ENCODE assay signal across 11 cellular contexts in genomic region chr10:98344589-98345038, GRCh38.
DNase-seq lines count a peak whose midpoint lies in the region; ATAC-seq and TF ChIP-seq lines count a peak whose summit lies in the region.
"Had no signal": no experiment of that assay in that cellular context is flagged by ENCODE, and none has a peak within 500 bp of the region (broad histone marks: within the 10 kb centered on the region; RNA-seq: fewer than 3 reads in every experiment).

No MANE protein-coding gene starts in this region.

- H3K27me3 ChIP-seq in osteoblast (ENCODE audit: insufficient read depth, low read length): no peaks in the 10 kb centered on the region

- H3K4me3 ChIP-seq in fibroblast of mammary gland (ENCODE audit: control insufficient read depth, low read depth, low read length) (no peak overlapping the region), osteoblast (ENCODE audit: insufficient read depth, low read length) (no peak overlapping the region)

- DNase-seq in AG20443 (ENCODE audit: low spot score): peak; percentile 77
- peak; percentile 18 for DNase-seq in NCI-H226
- DNase-seq in fibroblast of mammary gland (ENCODE audit: low read depth): peak; percentile 98
- no peak for DNase-seq in osteoblast (ENCODE audit: insufficient read length, low spot score, missing footprints)
- DNase-seq in activated CD4-positive, alpha-beta T cell treated with anti-CD3 and anti-CD28 coated beads, Interleukin-2, amount 50 U/mL, for 4 hours: no peak
- DNase-seq: activated CD8-positive, alpha-beta T cell treated with anti-CD3 and anti-CD28 coated beads, Interleukin-2, amount 10 ng/mL, durations not matched to agents 7 days and 5 days; CD4-positive, alpha-beta T cell; naive thymus-derived CD8-positive, alpha-beta T cell had no signal

- peak overlapping the region; percentile 47 for H3K4me2 ChIP-seq in osteoblast (ENCODE audit: insufficient read depth, low read length)

- H3K9me3 ChIP-seq in osteoblast (ENCODE audit: low read depth, low read length): peaks cover 4% of the 10 kb centered on the region

- no peak for TF ChIP-seq CTCF in fibroblast of mammary gland (conservative IDR thresholded peaks at IDR 0.05; ENCODE audit: control insufficient read depth, insufficient read depth, low read depth, low read length)
- no peak for TF ChIP-seq CTCF in osteoblast (IDR thresholded peaks at IDR 0.05; ENCODE audit: extremely low read depth, low read depth, low read length)

- peaks cover 42% of the 10 kb centered on the region for H3K4me1 ChIP-seq in osteoblast (ENCODE audit: insufficient read depth, low read length)

- H3K79me2 ChIP-seq in osteoblast (ENCODE audit: insufficient read depth, low read length): no peaks in the 10 kb centered on the region

- ATAC-seq in GM19035 (IDR thresholded peaks at IDR 0.05; ENCODE audit: unreplicated experiment) (no peak), HG02884 (IDR thresholded peaks at IDR 0.05; ENCODE audit: unreplicated experiment) (no peak)
- no peak for ATAC-seq in activated CD4-positive, CD25-positive, alpha-beta regulatory T cell treated with anti-CD3 and anti-CD28 coated beads, Interleukin-2, amount 50 U/mL, for 24 hours
- ATAC-seq: activated CD8-positive, alpha-beta T cell treated with anti-CD3 and anti-CD28 coated beads, Interleukin-2, amount 10 ng/mL, durations not matched to agents 7 days and 5 days; naive thymus-derived CD8-positive, alpha-beta T cell had no signal

- H2AFZ ChIP-seq in osteoblast (ENCODE audit: low read length): no peak overlapping the region

- peak overlapping the region; percentile 47 for H3K27ac ChIP-seq in osteoblast (ENCODE audit: low read depth, low read length)

- no peaks in the 10 kb centered on the region for H4K20me1 ChIP-seq in osteoblast (ENCODE audit: insufficient read depth, low read length)

- no peaks in the 10 kb centered on the region for H3K36me3 ChIP-seq in osteoblast (ENCODE audit: insufficient read depth, low read length)

Comparison
In these comparisons a context has a peak if more than half of its experiments do, and no peak if none do; other contexts are left out.
1. DNase-seq: peak in AG20443 (single experiment), NCI-H226 (single experiment) and fibroblast of mammary gland (single experiment); none in osteoblast (single experiment) and activated CD4-positive, alpha-beta T cell treated with anti-CD3 and anti-CD28 coated beads, Interleukin-2, amount 50 U/mL, for 4 hours (0 of 2).